Comparison of ENCODE assay signal across 22 cellular contexts in the genomic region with DNA sequence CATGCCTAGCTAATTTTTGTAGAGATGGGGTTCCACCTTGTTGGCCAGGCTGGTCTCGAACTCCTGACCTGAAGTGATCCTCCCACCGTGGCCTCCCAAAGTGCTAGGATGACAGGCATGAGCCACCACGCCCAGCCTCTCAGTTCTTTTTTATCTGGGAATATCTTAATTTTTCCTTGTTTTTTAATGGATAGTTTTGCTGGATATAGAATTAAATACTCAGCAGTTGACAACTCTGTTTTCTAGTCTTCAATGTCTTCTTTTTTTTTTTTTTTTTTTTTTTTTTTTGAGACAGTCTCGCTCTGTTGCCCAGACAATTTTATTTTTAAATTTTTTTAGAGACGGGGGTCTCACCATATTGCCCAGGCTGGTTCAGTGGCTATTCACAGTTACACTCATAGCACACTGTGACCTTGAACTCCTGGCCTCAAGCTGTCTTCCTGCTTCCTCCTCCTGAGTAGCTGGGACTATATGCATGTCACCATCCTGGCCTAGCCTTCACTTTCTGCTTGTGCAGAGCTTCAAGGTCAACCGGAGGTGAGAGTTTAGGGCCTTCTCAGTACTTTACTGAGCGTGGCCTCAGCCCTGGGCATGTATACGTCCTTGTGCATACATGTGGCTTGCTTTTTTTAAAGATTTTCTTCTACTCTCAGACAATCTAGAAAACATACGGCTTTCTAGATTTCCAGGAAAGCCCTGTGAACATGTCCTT.
"Had no signal": no experiment of that assay in that cellular context is flagged by ENCODE, and none has a peak within 500 bp of the region (broad histone marks: within the 10 kb centered on the region; RNA-seq: fewer than 3 reads in every experiment).

No MANE protein-coding gene starts in this region.

- H3K4me3 ChIP-seq: coronary artery, ovary, psoas muscle, skin epidermis, suprapubic skin had no signal

- H3K4me3 Mint-ChIP-seq: activated T-helper 17 cell treated with anti-CD3 and anti-CD28 coated beads, Interleukin-2, amount 50 U/mL, for 72 hours; stimulated activated naive CD8-positive, alpha-beta T cell treated with anti-CD3 and anti-CD28 coated beads, Interleukin-15, Interleukin-2, amounts not matched to agents 100 ng/mL and 50 ng/mL, for 24 hours; T-helper 1 cell treated with Interleukin-12 subunit alpha and Interleukin-12 subunit beta and Interleukin-4 antibody, amounts not matched to agents 30 μg/mL and 1 μg/mL, for 36 hours had no signal

- H3K27ac Mint-ChIP-seq: activated T-helper 17 cell treated with anti-CD3 and anti-CD28 coated beads, Interleukin-2, amount 50 U/mL, for 72 hours; stimulated activated naive CD8-positive, alpha-beta T cell treated with anti-CD3 and anti-CD28 coated beads, Interleukin-15, Interleukin-2, amounts not matched to agents 100 ng/mL and 50 ng/mL, for 24 hours; T-helper 1 cell treated with Interleukin-12 subunit alpha and Interleukin-12 subunit beta and Interleukin-4 antibody, amounts not matched to agents 30 μg/mL and 1 μg/mL, for 36 hours had no signal

- H3K36me3 ChIP-seq: brain microvascular endothelial cell, ovary, suprapubic skin had no signal

- H3K9me3 Mint-ChIP-seq: activated T-helper 17 cell treated with anti-CD3 and anti-CD28 coated beads, Interleukin-2, amount 50 U/mL, for 72 hours had no signal

- FAIRE-seq: endometrium, frontal cortex had no signal

- H3K9me3 ChIP-seq: ovary had no signal

- ATAC-seq: activated T-helper 17 cell treated with anti-CD3 and anti-CD28 coated beads, Interleukin-2, amount 50 U/mL, for 72 hours; left ventricle myocardium superior; naive thymus-derived CD8-positive, alpha-beta T cell; psoas muscle had no signal

- H3K27me3 Mint-ChIP-seq: activated T-helper 17 cell treated with anti-CD3 and anti-CD28 coated beads, Interleukin-2, amount 50 U/mL, for 72 hours; naive thymus-derived CD8-positive, alpha-beta T cell; stimulated activated naive CD8-positive, alpha-beta T cell treated with anti-CD3 and anti-CD28 coated beads, Interleukin-15, Interleukin-2, amounts not matched to agents 100 ng/mL and 50 ng/mL, for 24 hours had no signal

- H3K27me3 ChIP-seq: brain microvascular endothelial cell, ovary, suprapubic skin had no signal

- DNase-seq: activated CD4-positive, alpha-beta T cell treated with anti-CD3 and anti-CD28 coated beads, Interleukin-2, amount 50 U/mL, for 48 hours; activated naive CD4-positive, alpha-beta T cell; aorta; brain microvascular endothelial cell; head of caudate nucleus; left ventricle myocardium superior; naive thymus-derived CD8-positive, alpha-beta T cell; ovary; psoas muscle; right cardiac atrium; stimulated activated CD4-positive, alpha-beta T cell treated with anti-CD3 and anti-CD28 coated beads, Interleukin-15, amount 100 ng/mL, for 24 hours; stimulated activated CD4-positive, alpha-beta T cell treated with anti-CD3 and anti-CD28 coated beads, Interleukin-2, amount 100 ng/mL, for 48 hours; trophoblast cell; WERI-Rb-1 had no signal

- H3K27ac ChIP-seq: brain microvascular endothelial cell, coronary artery, ovary, psoas muscle, skin epidermis, suprapubic skin, WERI-Rb-1 had no signal

- H3K4me1 ChIP-seq: psoas muscle had no signal
